ENCODE assay signal across 14 cellular contexts in the genomic region with DNA sequence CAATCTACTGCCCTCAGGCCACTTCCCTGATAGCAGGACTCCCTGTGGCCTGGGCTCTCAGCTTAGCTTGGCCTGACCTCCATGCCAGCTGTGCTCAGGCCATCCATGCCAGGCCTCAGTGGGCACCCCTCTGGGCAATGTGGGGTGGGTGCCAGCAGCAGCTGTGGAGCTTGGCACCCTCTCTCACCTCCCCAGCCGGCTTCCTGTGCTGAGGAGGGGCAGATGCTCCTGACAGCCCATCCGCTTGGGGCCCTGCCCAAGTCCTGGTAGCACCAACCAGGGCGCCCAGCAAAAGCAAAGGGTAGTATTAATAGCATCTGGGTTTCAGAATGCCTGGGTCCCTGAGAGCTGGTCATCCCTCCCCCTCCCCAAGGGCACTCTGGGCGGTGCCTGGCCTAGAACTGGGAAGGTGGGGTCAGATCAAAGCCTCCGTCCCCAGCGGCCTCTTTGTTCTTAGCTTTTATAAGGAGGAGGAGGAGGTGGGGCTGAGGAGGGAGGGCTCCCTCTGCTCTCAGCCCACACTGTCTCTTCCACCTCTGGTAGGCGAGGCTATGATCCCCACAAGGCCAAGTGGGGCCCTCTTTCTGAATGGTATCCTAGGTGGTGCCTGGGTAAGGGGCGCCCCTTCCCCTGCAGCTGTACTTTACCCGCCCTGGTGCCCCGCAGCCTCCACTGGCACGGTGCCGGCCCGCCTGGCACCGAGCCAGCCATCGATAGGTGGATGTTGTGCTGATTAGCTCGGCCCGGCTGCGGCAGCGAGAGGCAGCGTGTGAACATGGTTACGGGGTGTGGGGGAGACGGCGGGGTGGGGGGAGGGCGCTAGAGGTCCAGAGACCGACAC. TPM values are rescaled to one million over a fixed set of nuclear protein-coding genes. Genes with fewer than 3 reads are reported as not detected.
DNase-seq lines count a peak whose midpoint lies in the region; TF ChIP-seq lines count a peak whose summit lies in the region.
"Had no signal": no experiment of that assay in that cellular context is flagged by ENCODE, and none has a peak within 500 bp of the region (broad histone marks: within the 10 kb centered on the region; RNA-seq: fewer than 3 reads in every experiment).

No MANE protein-coding gene starts in this region.

- DNase-seq in NCI-H69 (lab: John Stamatoyannopoulos, UW) = peak; percentile 94
- no peak for DNase-seq in uterus
- no peak for DNase-seq in Kasumi-1 (lab: John Stamatoyannopoulos, UW)
- DNase-seq in activated CD8-positive, alpha-beta memory T cell treated with anti-CD3 and anti-CD28 coated beads for 24 hours = no peak
- no peak for DNase-seq in iPS-NIHi7 (ENCODE audit: extremely low spot score)
- DNase-seq: activated T-cell treated with anti-CD3 and anti-CD28 coated beads for 4 hours, AML-193, left cardiac atrium had no signal

- H3K9ac ChIP-seq in HUES48 (ENCODE audit: low read depth, low read length) = no peak overlapping the region
- H3K9ac ChIP-seq in iPS-15b (ENCODE audit: low read depth, low read length) = no peak overlapping the region
- H3K9ac ChIP-seq: parathyroid adenoma had no signal

- H3K27ac ChIP-seq in 22Rv1 = peak overlapping the region; percentile 53
- H3K27ac ChIP-seq in HUES48 (ENCODE audit: low read depth, low read length) = no peak overlapping the region
- H3K27ac ChIP-seq in uterus = no peak overlapping the region
- H3K27ac ChIP-seq: parathyroid adenoma had no signal

- peaks cover 24% of the 10 kb centered on the region for H3K4me1 ChIP-seq in HUES48 (ENCODE audit: control insufficient read depth, insufficient read depth, low read length)
- peaks cover 21% of the 10 kb centered on the region for H3K4me1 ChIP-seq in iPS-15b (ENCODE audit: control insufficient read depth, insufficient read depth, low read length)
- peaks cover 0 to 5% of the 10 kb centered on the region in 2 donors for H3K4me1 ChIP-seq in uterus
- H3K4me1 ChIP-seq: parathyroid adenoma had no signal

- peaks cover 25% of the 10 kb centered on the region for H3K36me3 ChIP-seq in HUES48 (ENCODE audit: control insufficient read depth, insufficient read depth, low read length)
- H3K36me3 ChIP-seq in iPS-15b (ENCODE audit: control insufficient read depth, insufficient read depth, low read length) = peaks cover 7% of the 10 kb centered on the region
- H3K36me3 ChIP-seq in uterus = no peaks in the 10 kb centered on the region
- H3K36me3 ChIP-seq: thoracic aorta had no signal

- H3K27me3 ChIP-seq in HUES48 (ENCODE audit: control insufficient read depth, insufficient read depth, low read length) (peaks cover 24% of the 10 kb centered on the region), iPS-15b (ENCODE audit: control insufficient read depth, insufficient read depth, low read length) (peaks cover 33% of the 10 kb centered on the region), uterus (no peaks in the 10 kb centered on the region)

- TF ChIP-seq POLR2A in uterus (IDR thresholded peaks at IDR 0.05) = no peak

- intact Hi-C loops in uterus (cut with DNase I; ENCODE audit: low total_unique reads) = no loop called here

- H3K4me3 ChIP-seq in HUES48 (ENCODE audit: low read depth, low read length) = peak overlapping the region; percentile 68; the same call in 1 of the 2 replicates
- peak overlapping the region; percentile 72 for H3K4me3 ChIP-seq in iPS-15b (ENCODE audit: low read depth, low read length)
- no peak overlapping the region for H3K4me3 ChIP-seq in uterus

- H3K9me3 ChIP-seq in HUES48 (ENCODE audit: control insufficient read depth, insufficient read depth, low read length) (no peaks in the 10 kb centered on the region), iPS-15b (ENCODE audit: control insufficient read depth, insufficient read depth, low read length) (no peaks in the 10 kb centered on the region), uterus (no peaks in the 10 kb centered on the region)
- H3K9me3 ChIP-seq: thoracic aorta had no signal

- no peak for TF ChIP-seq CTCF in 22Rv1 (IDR thresholded peaks at IDR 0.05)
- no peak for TF ChIP-seq CTCF in uterus (IDR thresholded peaks at IDR 0.05)

RNA-seq across cellular contexts. Expression of a gene that starts 6.2 kb away (rescaled TPM):
- 1 to 10 TPM in 2 of 4 donors, not detected in 2; 8.0 to 8.4 TPM for total RNA-seq in uterus

RNA-seq across cellular contexts. Expression of a gene that starts 8.9 kb away (rescaled TPM):
- total RNA-seq in uterus = 1 to 10 TPM in 3 of 4 donors, not detected in 1; 3.2 to 7.6 (median 3.3) TPM

RNA-seq across cellular contexts. Expression of a gene that starts 18.7 kb away (rescaled TPM):
- 100 to 1,000 TPM in 3 of 4 donors, 10 to 100 TPM in 1; 58.6 to 270 (median 153) TPM for total RNA-seq in uterus

RNA-seq across cellular contexts. Expression of a gene that starts 36.1 kb away (rescaled TPM):
- total RNA-seq in uterus = 1 to 10 TPM in 2 of 4 donors, not detected in 2; 1.1 to 3.5 TPM
- total RNA-seq: bronchial epithelial cell, left cardiac atrium, thoracic aorta had no signal

RNA-seq across cellular contexts. Expression of a gene that starts 36.2 kb away (rescaled TPM):
- total RNA-seq in uterus = 1 to 10 TPM in 1 of 4 donors, under 1 TPM in 1, not detected in 2; 0.07 to 1.6 TPM

Comparison
In these comparisons a context has a peak if more than half of its experiments do, and no peak if none do; other contexts are left out.
1. H3K4me3 ChIP-seq: peak in HUES48 (single experiment) and iPS-15b (single experiment); none in uterus (0 of 2).